In genomic region chr15:72342385-72342784, GRCh38 we compare ENCODE assay signal across 10 cellular contexts. TPM values are rescaled to one million over a fixed set of nuclear protein-coding genes. Genes with fewer than 3 reads are reported as not detected.
DNase-seq lines count a peak whose midpoint lies in the region; TF ChIP-seq lines count a peak whose summit lies in the region.
"Had no signal": no experiment of that assay in that cellular context is flagged by ENCODE, and none has a peak within 500 bp of the region (broad histone marks: within the 10 kb centered on the region; RNA-seq: fewer than 3 reads in every experiment).

No MANE protein-coding gene starts in this region.

- no peaks in the 10 kb centered on the region for H3K27me3 ChIP-seq in HL-60 (ENCODE audit: insufficient read depth, poor library complexity, severe bottlenecking)

- H3K4me3 Mint-ChIP-seq in activated CD4-positive, alpha-beta T cell treated with anti-CD3 and anti-CD28 coated beads, Interleukin-2, amount 10 ng/mL, durations not matched to agents 7 days and 5 days, result no peak overlapping the region
- H3K4me3 Mint-ChIP-seq in glutamatergic neuron (ENCODE audit: unreplicated experiment), result no peak overlapping the region
- H3K4me3 Mint-ChIP-seq: immature natural killer cell had no signal

- H3K27me3 Mint-ChIP-seq in activated CD4-positive, alpha-beta T cell treated with anti-CD3 and anti-CD28 coated beads, Interleukin-2, amount 10 ng/mL, durations not matched to agents 7 days and 5 days, result no peaks in the 10 kb centered on the region
- peaks cover 7% of the 10 kb centered on the region for H3K27me3 Mint-ChIP-seq in glutamatergic neuron (ENCODE audit: unreplicated experiment)

- H3K27ac Mint-ChIP-seq in activated CD4-positive, alpha-beta T cell treated with anti-CD3 and anti-CD28 coated beads, Interleukin-2, amount 10 ng/mL, durations not matched to agents 7 days and 5 days, result no peak overlapping the region
- no peak overlapping the region for H3K27ac Mint-ChIP-seq in glutamatergic neuron (ENCODE audit: unreplicated experiment)
- H3K27ac Mint-ChIP-seq: immature natural killer cell had no signal

- POLR2A ChIA-PET in activated CD4-positive, alpha-beta T cell treated with anti-CD3 and anti-CD28 coated beads, Interleukin-2, amount 10 ng/mL, durations not matched to agents 7 days and 5 days (lab: Charles Lee), result no interaction called here

- H3K4me3 ChIP-seq in HL-60 (replicated peaks; ENCODE audit: insufficient read depth, low read length), result no peak overlapping the region

- TF ChIP-seq CTCF in HL-60 (IDR thresholded peaks at IDR 0.05; ENCODE audit: insufficient read depth, low read length) (peak; percentile 3), glutamatergic neuron (IDR thresholded peaks at IDR 0.05; ENCODE audit: partially characterized antibody, unreplicated experiment) (peak; percentile 10)

- CTCF ChIA-PET in activated CD4-positive, alpha-beta T cell treated with anti-CD3 and anti-CD28 coated beads, Interleukin-2, amount 10 ng/mL, durations not matched to agents 7 days and 5 days (lab: Charles Lee), result no interaction called here

- DNase-seq in COLO668 (lab: John Stamatoyannopoulos, UW; ENCODE audit: unreplicated experiment) (peak; percentile 16), HL-60 (ENCODE audit: low read depth in 1 of 2, low spot score in 1 of 2) (peak in 1 of 2 experiments; percentile 59), glutamatergic neuron (peak; percentile 66), DMS153 treated with DMSO at 0.1 percent for 48 hours (lab: John Stamatoyannopoulos, UW; ENCODE audit: unreplicated experiment) (no peak), glomerular visceral epithelial cell (ENCODE audit: extremely low spot score) (no peak), 8988T (no peak)
- DNase-seq in activated CD4-positive, alpha-beta T cell treated with anti-CD3 and anti-CD28 coated beads, Interleukin-2, amount 10 ng/mL, durations not matched to agents 7 days and 5 days, result peak; percentile 50
- DNase-seq in stimulated activated CD8-positive, alpha-beta memory T cell treated with anti-CD3 and anti-CD28 coated beads, Interleukin-4, amount 100 ng/mL, for 48 hours, result peak; percentile 50

- no peaks in the 10 kb centered on the region for H3K4me1 Mint-ChIP-seq in activated CD4-positive, alpha-beta T cell treated with anti-CD3 and anti-CD28 coated beads, Interleukin-2, amount 10 ng/mL, durations not matched to agents 7 days and 5 days
- H3K4me1 Mint-ChIP-seq in glutamatergic neuron (ENCODE audit: low read depth, unreplicated experiment), result peaks cover 19% of the 10 kb centered on the region
- H3K4me1 Mint-ChIP-seq: immature natural killer cell had no signal

- no peaks in the 10 kb centered on the region for H3K9me3 Mint-ChIP-seq in activated CD4-positive, alpha-beta T cell treated with anti-CD3 and anti-CD28 coated beads, Interleukin-2, amount 10 ng/mL, durations not matched to agents 7 days and 5 days
- peaks cover 3% of the 10 kb centered on the region for H3K9me3 Mint-ChIP-seq in glutamatergic neuron (ENCODE audit: unreplicated experiment)
- H3K9me3 Mint-ChIP-seq: immature natural killer cell had no signal

- H3K27ac ChIP-seq in HL-60 (replicated peaks), result no peak overlapping the region

- H3K36me3 Mint-ChIP-seq in activated CD4-positive, alpha-beta T cell treated with anti-CD3 and anti-CD28 coated beads, Interleukin-2, amount 10 ng/mL, durations not matched to agents 7 days and 5 days (ENCODE audit: low read depth), result peaks cover 10% of the 10 kb centered on the region
- peaks cover 5% of the 10 kb centered on the region for H3K36me3 Mint-ChIP-seq in glutamatergic neuron (ENCODE audit: unreplicated experiment)

RNA-seq across cellular contexts. Expression of gene CELF6, which starts 22.4 kb away (rescaled TPM):
- 1 to 10 TPM; 1.0 to 1.2 TPM for total RNA-seq in activated CD4-positive, alpha-beta T cell treated with anti-CD3 and anti-CD28 coated beads, Interleukin-2, amount 10 ng/mL, durations not matched to agents 7 days and 5 days
- 4.1 TPM for total RNA-seq in glutamatergic neuron (ENCODE audit: unreplicated experiment)

RNA-seq across cellular contexts. Expression of gene HEXA, which starts 33.4 kb away (rescaled TPM):
- 10 to 100 TPM; 83.6 to 94.1 TPM for total RNA-seq in activated CD4-positive, alpha-beta T cell treated with anti-CD3 and anti-CD28 coated beads, Interleukin-2, amount 10 ng/mL, durations not matched to agents 7 days and 5 days
- total RNA-seq in glutamatergic neuron (ENCODE audit: unreplicated experiment), result 81.6 TPM

RNA-seq across cellular contexts. Expression of gene TMEM202, which starts 55.7 kb away (rescaled TPM):
- not detected for total RNA-seq in activated CD4-positive, alpha-beta T cell treated with anti-CD3 and anti-CD28 coated beads, Interleukin-2, amount 10 ng/mL, durations not matched to agents 7 days and 5 days
- total RNA-seq in glutamatergic neuron (ENCODE audit: unreplicated experiment), result not detected
- total RNA-seq: NCI-H460 had no signal

Comparison
In these comparisons a context has a peak if more than half of its experiments do, and no peak if none do; other contexts are left out.
1. DNase-seq: peak in COLO668 (single experiment), activated CD4-positive, alpha-beta T cell treated with anti-CD3 and anti-CD28 coated beads, Interleukin-2, amount 10 ng/mL, durations not matched to agents 7 days and 5 days (single experiment), glutamatergic neuron (single experiment) and stimulated activated CD8-positive, alpha-beta memory T cell treated with anti-CD3 and anti-CD28 coated beads, Interleukin-4, amount 100 ng/mL, for 48 hours (single experiment); none in DMS153 treated with DMSO at 0.1 percent for 48 hours (single experiment), glomerular visceral epithelial cell (single experiment) and 8988T (single experiment).